Comparison of ENCODE assay signal across 9 cellular contexts in genomic region chr14:42110167-42110566, GRCh38.
DNase-seq lines count a peak whose midpoint lies in the region; ATAC-seq and TF ChIP-seq lines count a peak whose summit lies in the region.
"Had no signal": no experiment of that assay in that cellular context is flagged by ENCODE, and none has a peak within 500 bp of the region (broad histone marks: within the 10 kb centered on the region; RNA-seq: fewer than 3 reads in every experiment).

No MANE protein-coding gene starts in this region.

- H3K36me3 Mint-ChIP-seq in CD8-positive, alpha-beta memory T cell: no peaks in the 10 kb centered on the region
- H3K36me3 Mint-ChIP-seq: activated naive CD8-positive, alpha-beta T cell treated with anti-CD3 and anti-CD28 coated beads, Interleukin-2, amount 10 ng/mL, durations not matched to agents 7 days and 5 days had no signal

- intact Hi-C loops in uterus (cut with DNase I; ENCODE audit: low total_unique reads): no loop called here

- no peak overlapping the region for H3K27ac ChIP-seq in CD8-positive, alpha-beta memory T cell (ENCODE audit: low read depth, low read length)
- no peak overlapping the region for H3K27ac ChIP-seq in uterus

- no peaks in the 10 kb centered on the region for H3K36me3 ChIP-seq in CD8-positive, alpha-beta memory T cell (ENCODE audit: insufficient read depth, low read length)
- no peaks in the 10 kb centered on the region for H3K36me3 ChIP-seq in uterus

- peak; percentile 4 for DNase-seq in NCI-H146 (lab: John Stamatoyannopoulos, UW)
- DNase-seq in NCI-H146 treated with DMSO at 0.1 percent for 48 hours (lab: John Stamatoyannopoulos, UW; ENCODE audit: unreplicated experiment): no peak
- DNase-seq in HS-5 (ENCODE audit: low read depth): peak; percentile 11
- peak; percentile 1 for DNase-seq in SHP77 treated with DMSO at 0.1 percent for 48 hours (lab: John Stamatoyannopoulos, UW)
- DNase-seq in left lobe of liver (ENCODE audit: low spot score): no peak
- DNase-seq in stimulated activated CD4-positive, alpha-beta T cell treated with anti-CD3 and anti-CD28 coated beads, Interleukin-4, amount 100 ng/mL, for 4 hours: no peak
- DNase-seq in CD8-positive, alpha-beta memory T cell: no peak
- DNase-seq in uterus: no peak
- DNase-seq: activated naive CD8-positive, alpha-beta T cell treated with anti-CD3 and anti-CD28 coated beads, Interleukin-2, amount 10 ng/mL, durations not matched to agents 7 days and 5 days had no signal

- no peak overlapping the region for H3K4me3 Mint-ChIP-seq in CD8-positive, alpha-beta memory T cell
- H3K4me3 Mint-ChIP-seq: activated naive CD8-positive, alpha-beta T cell treated with anti-CD3 and anti-CD28 coated beads, Interleukin-2, amount 10 ng/mL, durations not matched to agents 7 days and 5 days had no signal

- ATAC-seq in left lobe of liver: peak; percentile 65

- H3K27ac Mint-ChIP-seq in CD8-positive, alpha-beta memory T cell: no peak overlapping the region
- H3K27ac Mint-ChIP-seq: activated naive CD8-positive, alpha-beta T cell treated with anti-CD3 and anti-CD28 coated beads, Interleukin-2, amount 10 ng/mL, durations not matched to agents 7 days and 5 days had no signal

- peaks cover 5 to 33% (median 29%) of the 10 kb centered on the region in 5 donors for H3K9me3 Mint-ChIP-seq in CD8-positive, alpha-beta memory T cell

- POLR2A ChIA-PET in CD8-positive, alpha-beta memory T cell (lab: Charles Lee): no interaction called here

- no peaks in the 10 kb centered on the region for H3K27me3 ChIP-seq in CD8-positive, alpha-beta memory T cell (ENCODE audit: insufficient read depth, low read length, poor library complexity, severe bottlenecking)
- no peaks in the 10 kb centered on the region for H3K27me3 ChIP-seq in uterus

- H3K4me1 ChIP-seq in CD8-positive, alpha-beta memory T cell (ENCODE audit: insufficient read depth, low read length): no peaks in the 10 kb centered on the region
- H3K4me1 ChIP-seq in uterus: no peaks in the 10 kb centered on the region

- CTCF ChIA-PET in CD8-positive, alpha-beta memory T cell (lab: Charles Lee): no interaction called here

- H3K9me3 ChIP-seq in CD8-positive, alpha-beta memory T cell (ENCODE audit: low read length): no peaks in the 10 kb centered on the region
- H3K9me3 ChIP-seq in uterus: no peaks in the 10 kb centered on the region

- TF ChIP-seq CTCF in uterus (IDR thresholded peaks at IDR 0.05): no peak

- H3K27me3 Mint-ChIP-seq in CD8-positive, alpha-beta memory T cell: no peaks in the 10 kb centered on the region
- H3K27me3 Mint-ChIP-seq: activated naive CD8-positive, alpha-beta T cell treated with anti-CD3 and anti-CD28 coated beads, Interleukin-2, amount 10 ng/mL, durations not matched to agents 7 days and 5 days had no signal

- no peaks in the 10 kb centered on the region for H3K4me1 Mint-ChIP-seq in CD8-positive, alpha-beta memory T cell
- H3K4me1 Mint-ChIP-seq: activated naive CD8-positive, alpha-beta T cell treated with anti-CD3 and anti-CD28 coated beads, Interleukin-2, amount 10 ng/mL, durations not matched to agents 7 days and 5 days had no signal

- no peak overlapping the region for H3K4me3 ChIP-seq in CD8-positive, alpha-beta memory T cell (ENCODE audit: low read length)
- no peak overlapping the region for H3K4me3 ChIP-seq in uterus

- TF ChIP-seq POLR2A in uterus (IDR thresholded peaks at IDR 0.05): no peak

Comparison
In these comparisons a context has a peak if more than half of its experiments do, and no peak if none do; other contexts are left out.
1. DNase-seq: peak in NCI-H146 (single experiment), HS-5 (single experiment) and SHP77 treated with DMSO at 0.1 percent for 48 hours (single experiment); none in NCI-H146 treated with DMSO at 0.1 percent for 48 hours (single experiment), left lobe of liver (single experiment), stimulated activated CD4-positive, alpha-beta T cell treated with anti-CD3 and anti-CD28 coated beads, Interleukin-4, amount 100 ng/mL, for 4 hours (0 of 2), CD8-positive, alpha-beta memory T cell (0 of 5) and uterus (0 of 2).